Comparison of ENCODE assay signal across 1 cellular context in genomic region chr6:126937426-126937825, GRCh38.
TF ChIP-seq lines count a peak whose summit lies in the region.

No MANE protein-coding gene starts in this region.

TF ChIP-seq in HCT116, 20 proteins besides CTCF, POLR2A, EP300 and RAD21 (continued from another document):
- TF ChIP-seq, protein P1, sequence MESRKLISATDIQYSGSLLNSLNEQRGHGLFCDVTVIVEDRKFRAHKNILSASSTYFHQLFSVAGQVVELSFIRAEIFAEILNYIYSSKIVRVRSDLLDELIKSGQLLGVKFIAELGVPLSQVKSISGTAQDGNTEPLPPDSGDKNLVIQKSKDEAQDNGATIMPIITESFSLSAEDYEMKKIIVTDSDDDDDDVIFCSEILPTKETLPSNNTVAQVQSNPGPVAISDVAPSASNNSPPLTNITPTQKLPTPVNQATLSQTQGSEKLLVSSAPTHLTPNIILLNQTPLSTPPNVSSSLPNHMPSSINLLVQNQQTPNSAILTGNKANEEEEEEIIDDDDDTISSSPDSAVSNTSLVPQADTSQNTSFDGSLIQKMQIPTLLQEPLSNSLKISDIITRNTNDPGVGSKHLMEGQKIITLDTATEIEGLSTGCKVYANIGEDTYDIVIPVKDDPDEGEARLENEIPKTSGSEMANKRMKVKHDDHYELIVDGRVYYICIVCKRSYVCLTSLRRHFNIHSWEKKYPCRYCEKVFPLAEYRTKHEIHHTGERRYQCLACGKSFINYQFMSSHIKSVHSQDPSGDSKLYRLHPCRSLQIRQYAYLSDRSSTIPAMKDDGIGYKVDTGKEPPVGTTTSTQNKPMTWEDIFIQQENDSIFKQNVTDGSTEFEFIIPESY (IDR thresholded peaks at IDR 0.05; ENCODE audit: extremely low read depth, insufficient replicate concordance, low read length), result no peak
- TF ChIP-seq EZH2 (IDR thresholded peaks at IDR 0.05) (no peak), EGR1 (IDR thresholded peaks at IDR 0.05; ENCODE audit: low read depth) (no peak)
